ENCODE assay signal across 1 cellular context in genomic region chr1:3624194-3625136, GRCh38.
A peak's percentile ranks its signal among the peaks of the same experiment; 100 is the strongest.
TF ChIP-seq lines count a peak whose summit lies in the region.

TPRG1L (plus strand) TSS chr1:3625015; CDS start chr1:3625073, 58 bp downstream.

TF ChIP-seq in K562, 482 proteins besides CTCF, POLR2A, EP300 and RAD21 (continued from another document and continues in another):
- TF ChIP-seq ZNF518B (CRISPR knock-in tag; IDR thresholded peaks at IDR 0.05) (no peak), ZNF217 (CRISPR knock-in tag; IDR thresholded peaks at IDR 0.05) (no peak), ESRRB (CRISPR knock-in tag; IDR thresholded peaks at IDR 0.05; ENCODE audit: borderline replicate concordance) (no peak), ZNF274 (IDR thresholded peaks at IDR 0.05; ENCODE audit: borderline replicate concordance, low read depth, low read length) (no peak), ZNF766 (CRISPR knock-in tag; conservative IDR thresholded peaks at IDR 0.05) (no peak), ZSCAN29 (IDR thresholded peaks at IDR 0.05) (no peak), RB1 (IDR thresholded peaks at IDR 0.05; ENCODE audit: low read depth) (peak; percentile 31; the same call in 1 of the 2 replicates), XRCC4 (IDR thresholded peaks at IDR 0.05; ENCODE audit: extremely low read depth, insufficient read depth, insufficient read length) (no peak), HCFC1 (IDR thresholded peaks at IDR 0.05; ENCODE audit: low read depth, low read length) (peak; percentile 51; the same call in 1 of the 2 replicates), CCNT2 (IDR thresholded peaks at IDR 0.05; ENCODE audit: borderline replicate concordance, extremely low read depth, insufficient read length, low read depth, low read length) (peak; percentile 73), ZNF740 (CRISPR knock-in tag; IDR thresholded peaks at IDR 0.05) (no peak), ZNF740 (tag; IDR thresholded peaks at IDR 0.05) (no peak), HMBOX1 (IDR thresholded peaks at IDR 0.05) (no peak), CHD4 (IDR thresholded peaks at IDR 0.05; ENCODE audit: insufficient read depth, insufficient replicate concordance, low read depth, low read length, poor library complexity, severe bottlenecking) (peak; percentile 34), ZZZ3 (IDR thresholded peaks at IDR 0.05) (no peak), HINFP (tag; conservative IDR thresholded peaks at IDR 0.05; ENCODE audit: low read depth) (no peak), DPF2 (IDR thresholded peaks at IDR 0.05) (no peak), ZC3H8 (IDR thresholded peaks at IDR 0.05) (no peak), ATF6 (CRISPR knock-in tag; IDR thresholded peaks at IDR 0.05) (no peak), U2AF2 (optimal IDR thresholded peaks at IDR 0.05; ENCODE audit: low read depth, low read length) (no peak), MLX (CRISPR knock-in tag; conservative IDR thresholded peaks at IDR 0.05) (no peak), RHOXF2B (CRISPR knock-in tag; conservative IDR thresholded peaks at IDR 0.05) (no peak), POLR2H (tag; IDR thresholded peaks at IDR 0.05; ENCODE audit: low read depth) (no peak), ZNF57 (CRISPR knock-in tag; IDR thresholded peaks at IDR 0.05) (no peak), ARID1B (IDR thresholded peaks at IDR 0.05) (no peak), USF2 (CRISPR knock-in tag; IDR thresholded peaks at IDR 0.05) (peak; percentile 85), ZNF589 (CRISPR knock-in tag; IDR thresholded peaks at IDR 0.05; ENCODE audit: low read depth) (no peak), NRF1 (conservative IDR thresholded peaks at IDR 0.05 in 1 of 2, IDR thresholded peaks at IDR 0.05 in 1 of 2) (peak; percentile 84 to 87), SOX6 (IDR thresholded peaks at IDR 0.05) (no peak), ZNF121 (CRISPR knock-in tag; conservative IDR thresholded peaks at IDR 0.05) (no peak), ZNF592 (IDR thresholded peaks at IDR 0.05) (no peak), SAFB (IDR thresholded peaks at IDR 0.05; ENCODE audit: borderline replicate concordance, low read depth, low read length) (0 out of 2 replicates have a peak, but pooled peaks have one; percentile 9), PTTG1 (tag; IDR thresholded peaks at IDR 0.05; ENCODE audit: low read depth) (no peak), HDGF (IDR thresholded peaks at IDR 0.05) (no peak), IRF9 (tag; IDR thresholded peaks at IDR 0.05) (no peak), CTCFL (IDR thresholded peaks at IDR 0.05; ENCODE audit: borderline replicate concordance, insufficient read depth, low read depth, low read length, poor library complexity, severe bottlenecking) (no peak), ZNF24 (IDR thresholded peaks at IDR 0.05) (no peak), ELK3 (CRISPR knock-in tag; IDR thresholded peaks at IDR 0.05) (no peak), FOSL1 (tag; conservative IDR thresholded peaks at IDR 0.05) (no peak), TRIM28 (IDR thresholded peaks at IDR 0.05) (no peak), JUND (IDR thresholded peaks at IDR 0.05; ENCODE audit: borderline replicate concordance, low read depth, low read length) (peak; percentile 27; the same call in 1 of the 2 replicates), JUND (tag; IDR thresholded peaks at IDR 0.05; ENCODE audit: borderline replicate concordance, low read depth, low read length) (no peak)
